Comparison of ENCODE assay signal across 28 cellular contexts in genomic region chr5:139838381-139839197, GRCh38. TPM values are rescaled to one million over a fixed set of nuclear protein-coding genes. Genes with fewer than 3 reads are reported as not detected.
"Had no signal": no experiment of that assay in that cellular context is flagged by ENCODE, and none has a peak within 500 bp of the region (broad histone marks: within the 10 kb centered on the region; RNA-seq: fewer than 3 reads in every experiment).

No MANE protein-coding gene starts in this region.

- H3K4me1 Mint-ChIP-seq: activated naive CD4-positive, alpha-beta T cell treated with anti-CD3 and anti-CD28 coated beads, Interleukin-2, amount 50 U/mL, for 24 hours; brain had no signal

- DNase-seq: activated CD4-positive, alpha-beta T cell treated with anti-CD3 and anti-CD28 coated beads for 4 hours; activated CD4-positive, CD25-positive, alpha-beta regulatory T cell; activated CD8-positive, alpha-beta memory T cell treated with anti-CD3 and anti-CD28 coated beads, Interleukin-2, amount 50 U/mL, for 4 hours; activated CD8-positive, alpha-beta T cell treated with anti-CD3 and anti-CD28 coated beads for 36 hours; activated effector memory CD4-positive, alpha-beta T cell treated with Interleukin-2 at 50 U/mL for 16 hours; activated naive CD4-positive, alpha-beta T cell; activated T-cell treated with anti-CD3 and anti-CD28 coated beads, Interleukin-2, amount 50 U/mL, for 1 hour; amygdala; KG1; NCI-H1048; NCI-H1694; NCI-H2029; NCI-H2107; NCI-H2171 treated with DMSO at 0.1 percent for 48 hours; NCI-H226; NCI-H510A; NCI-H526 treated with DMSO at 0.1 percent for 48 hours; NCI-H82; Right ventricle myocardium superior; RPMI8226; SK-N-SH; T-helper 1 cell had no signal

- ATAC-seq: activated CD8-positive, alpha-beta T cell treated with anti-CD3 and anti-CD28 coated beads for 36 hours had no signal

- H3K9me3 Mint-ChIP-seq: activated CD8-positive, alpha-beta T cell treated with anti-CD3 and anti-CD28 coated beads for 36 hours; activated naive CD4-positive, alpha-beta T cell treated with anti-CD3 and anti-CD28 coated beads, Interleukin-2, amount 50 U/mL, for 24 hours had no signal

- H3K4me3 Mint-ChIP-seq: activated CD8-positive, alpha-beta T cell treated with anti-CD3 and anti-CD28 coated beads for 36 hours; activated naive CD4-positive, alpha-beta T cell treated with anti-CD3 and anti-CD28 coated beads, Interleukin-2, amount 50 U/mL, for 24 hours; brain had no signal

- H3K27ac Mint-ChIP-seq: activated CD8-positive, alpha-beta T cell treated with anti-CD3 and anti-CD28 coated beads for 36 hours; activated naive CD4-positive, alpha-beta T cell treated with anti-CD3 and anti-CD28 coated beads, Interleukin-2, amount 50 U/mL, for 24 hours; brain had no signal

- H3K4me2 ChIP-seq: SK-N-SH had no signal

- H3K36me3 ChIP-seq: SJCRH30 had no signal

- H3K27ac ChIP-seq: SJCRH30, VCaP had no signal

- H3K9me3 ChIP-seq: SJCRH30, SK-N-SH had no signal

- H3K36me3 Mint-ChIP-seq: activated naive CD4-positive, alpha-beta T cell treated with anti-CD3 and anti-CD28 coated beads, Interleukin-2, amount 50 U/mL, for 24 hours had no signal

- H3K9ac ChIP-seq: SK-N-SH had no signal

- H3K4me1 ChIP-seq: SJCRH30 had no signal

- H3K4me3 ChIP-seq: SJCRH30 had no signal

RNA-seq across cellular contexts. Expression of gene PSD2, which starts 43.0 kb away (rescaled TPM):
- total RNA-seq: LHCN-M2; Right ventricle myocardium superior; SJCRH30; T-helper 2 cell treated with Interferon-gamma antibody and Interleukin-4, amounts not matched to agents 100 ng/mL and 5 ng/mL, for 36 hours had no signal
